8 cellular contexts compared by ENCODE assay signal in genomic region chr2:230416061-230416721, GRCh38. TPM values are rescaled to one million over a fixed set of nuclear protein-coding genes. Genes with fewer than 3 reads are reported as not detected.
DNase-seq lines count a peak whose midpoint lies in the region; ATAC-seq and TF ChIP-seq lines count a peak whose summit lies in the region.

TSS of gene SP100 (plus strand) at chr2:230416201. CDS start at chr2:230416297, 96 bp downstream.

- H3K4me1 Mint-ChIP-seq in endothelial cell (ENCODE audit: unreplicated experiment), result peaks cover 21% of the 10 kb centered on the region

- H3K9me3 Mint-ChIP-seq in endothelial cell (ENCODE audit: unreplicated experiment), result no peaks in the 10 kb centered on the region

- peak; percentile 94 for TF ChIP-seq POLR2A in GM15510 (IDR thresholded peaks at IDR 0.05; ENCODE audit: borderline replicate concordance, extremely low read depth, insufficient read length)

- H3K4me1 ChIP-seq in thoracic aorta (ENCODE audit: control insufficient read depth in 1 of 2, low read depth in 2 of 2), result peaks cover 36 to 49% of the 10 kb centered on the region in 2 donors

- DNase-seq in NOMO-1 treated with dmso at 0.1 percent for 144 hours (lab: John Stamatoyannopoulos, UW; ENCODE audit: unreplicated experiment) (peak; percentile 81), omental fat pad (ENCODE audit: low spot score) (peak; percentile 40), thoracic aorta (ENCODE audit: low spot score) (no peak), endothelial cell (ENCODE audit: low spot score) (no peak)
- peak; percentile 80 for DNase-seq in activated CD8-positive, alpha-beta memory T cell treated with anti-CD3 and anti-CD28 coated beads, Interleukin-2, amount 50 U/mL, for 4 hours

- H3K27ac ChIP-seq in thoracic aorta, result peak within 1 kb of the TSS; percentile 89 to 92

- no peak within 1 kb of the TSS for H3K27ac Mint-ChIP-seq in endothelial cell (ENCODE audit: unreplicated experiment)

- no peaks in the 10 kb centered on the region for H3K36me3 Mint-ChIP-seq in endothelial cell (ENCODE audit: low read depth, unreplicated experiment)

- TF ChIP-seq CTCF in omental fat pad (IDR thresholded peaks at IDR 0.05), result no peak
- TF ChIP-seq CTCF in thoracic aorta (IDR thresholded peaks at IDR 0.05), result no peak
- no peak for TF ChIP-seq CTCF in endothelial cell (IDR thresholded peaks at IDR 0.05; ENCODE audit: unreplicated experiment)

- H3K27me3 Mint-ChIP-seq in endothelial cell (ENCODE audit: unreplicated experiment), result peaks cover 6% of the 10 kb centered on the region

- peak within 1 kb of the TSS; percentile 78 for H3K4me3 ChIP-seq in thoracic aorta

- H3K27me3 ChIP-seq in thoracic aorta (replicated peaks; ENCODE audit: insufficient read depth), result no peaks in the 10 kb centered on the region

- no peaks in the 10 kb centered on the region for H3K9me3 ChIP-seq in thoracic aorta

- H3K4me3 Mint-ChIP-seq in endothelial cell (ENCODE audit: unreplicated experiment), result no peak within 1 kb of the TSS

- H3K36me3 ChIP-seq in thoracic aorta, result no peaks in the 10 kb centered on the region

- ATAC-seq in HG02798 (IDR thresholded peaks at IDR 0.05; ENCODE audit: poor library complexity, unreplicated experiment) (peak; percentile 79), esophagus mucosa (peak; percentile 86), omental fat pad (ENCODE audit: low FRiP score) (peak; percentile 87), thoracic aorta (ENCODE audit: insufficient number of reproducible peaks, low FRiP score, low read depth) (peak; percentile 66)

RNA-seq across cellular contexts. Expression of gene SP100, which starts in this region (rescaled TPM):
- total RNA-seq in esophagus mucosa (38.5 TPM), omental fat pad (100 to 1,000 TPM in 2 of 4 donors, 10 to 100 TPM in 2; 75.5 to 223 (median 118) TPM), thoracic aorta (100 to 1,000 TPM; 125 to 193 TPM), endothelial cell (ENCODE audit: unreplicated experiment) (8.3 TPM)

Comparison
In these comparisons a context has a peak if more than half of its experiments do, and no peak if none do; other contexts are left out.
1. DNase-seq: peak in NOMO-1 treated with dmso at 0.1 percent for 144 hours (single experiment), activated CD8-positive, alpha-beta memory T cell treated with anti-CD3 and anti-CD28 coated beads, Interleukin-2, amount 50 U/mL, for 4 hours (single experiment) and omental fat pad (single experiment); none in thoracic aorta (single experiment) and endothelial cell (single experiment).
2. Peak in every context shown above with its lines, with median percentiles within 50 percentile points of each other: ATAC-seq.